In genomic region chr22:29617922-29618629, GRCh38 we compare ENCODE assay signal across 10 cellular contexts. TPM values are rescaled to one million over a fixed set of nuclear protein-coding genes. Genes with fewer than 3 reads are reported as not detected.
A peak's percentile ranks its signal among the peaks of the same experiment; 100 is the strongest.
DNase-seq lines count a peak whose midpoint lies in the region; ATAC-seq, FAIRE-seq and TF ChIP-seq lines count a peak whose summit lies in the region.
"Had no signal": no experiment of that assay in that cellular context is flagged by ENCODE, and none has a peak within 500 bp of the region (broad histone marks: within the 10 kb centered on the region; RNA-seq: fewer than 3 reads in every experiment).

No MANE protein-coding gene starts in this region.

- no peak overlapping the region for H3K4me3 ChIP-seq in cardiac muscle cell
- no peak overlapping the region for H3K4me3 ChIP-seq in gastroesophageal sphincter

- H3K27ac ChIP-seq in cardiac muscle cell, result no peak overlapping the region
- peak overlapping the region in 2 of 4 donors; percentile 40 to 60 for H3K27ac ChIP-seq in gastroesophageal sphincter

- H3K36me3 ChIP-seq in cardiac muscle cell (no peaks in the 10 kb centered on the region), gastroesophageal sphincter (no peaks in the 10 kb centered on the region)

- intact Hi-C loops in Right ventricle myocardium inferior (cut with DNase I), result no loop called here

- TF ChIP-seq POLR2A in gastroesophageal sphincter (IDR thresholded peaks at IDR 0.05), result no peak

- FAIRE-seq in urothelium cell line (lab: Jason Lieb, UNC), result no peak
- FAIRE-seq: H54 had no signal

- peaks cover 17% of the 10 kb centered on the region for H3K4me1 ChIP-seq in cardiac muscle cell (ENCODE audit: low read depth)
- H3K4me1 ChIP-seq in gastroesophageal sphincter, result peaks cover 0 to 50% (median 4%) of the 10 kb centered on the region in 3 donors

- ATAC-seq in Right ventricle myocardium inferior, result no peak
- ATAC-seq in gastroesophageal sphincter, result peak; percentile 34
- no peak for ATAC-seq in GM18858 (IDR thresholded peaks at IDR 0.05; ENCODE audit: unreplicated experiment)

- H3K9me3 ChIP-seq in cardiac muscle cell (ENCODE audit: low read depth), result no peaks in the 10 kb centered on the region
- no peaks in the 10 kb centered on the region for H3K9me3 ChIP-seq in gastroesophageal sphincter

- DNase-seq in cardiac muscle cell (ENCODE audit: low read depth in 1 of 2, low spot score in 1 of 2), result peak; percentile 19 to 52
- DNase-seq in Right ventricle myocardium inferior (ENCODE audit: missing footprints), result no peak
- peak; percentile 32 for DNase-seq in SW480 (ENCODE audit: low spot score)
- DNase-seq in urothelium cell line (ENCODE audit: low spot score), result peak; percentile 54
- no peak for DNase-seq in NCI-H2081 treated with DMSO at 0.1 percent for 48 hours (lab: John Stamatoyannopoulos, UW)
- no peak for DNase-seq in HK-2 (ENCODE audit: unreplicated experiment)
- DNase-seq: effector CD4-positive, alpha-beta T cell had no signal

- TF ChIP-seq EP300 in gastroesophageal sphincter (IDR thresholded peaks at IDR 0.05), result no peak

- WGBS in gastroesophageal sphincter (ENCODE audit: low coverage in 1 of 2), 2 donors, result 4 to 10% methylated on average over 2 of the region's 2 CpGs

- no peak for TF ChIP-seq CTCF in cardiac muscle cell (IDR thresholded peaks at IDR 0.05; ENCODE audit: low read depth, low read length)
- TF ChIP-seq CTCF in gastroesophageal sphincter (IDR thresholded peaks at IDR 0.05), result no peak

- H3K27me3 ChIP-seq in cardiac muscle cell (no peaks in the 10 kb centered on the region), gastroesophageal sphincter (no peaks in the 10 kb centered on the region)

RNA-seq across cellular contexts. Expression of gene NF2, which starts 14.6 kb away (rescaled TPM):
- 39.0 and 40.2 TPM in 2 replicates for total RNA-seq in cardiac muscle cell
- polyA plus RNA-seq in cardiac muscle cell, result 32.8 and 34.6 TPM in 2 replicates
- total RNA-seq in Right ventricle myocardium inferior, result 49.0 TPM
- total RNA-seq in gastroesophageal sphincter, result 10 to 100 TPM; 39.8 to 61.0 (median 45.1) TPM

RNA-seq across cellular contexts. Expression of gene NIPSNAP1, which starts 37.2 kb away (rescaled TPM):
- total RNA-seq in cardiac muscle cell, result 137 and 153 TPM in 2 replicates
- 151 and 200 TPM in 2 replicates for polyA plus RNA-seq in cardiac muscle cell
- 15.1 TPM for total RNA-seq in Right ventricle myocardium inferior
- total RNA-seq in gastroesophageal sphincter, result 10 to 100 TPM in 2 of 4 donors, 1 to 10 TPM in 2; 8.3 to 11.7 (median 10.6) TPM

Comparison
In these comparisons a context has a peak if more than half of its experiments do, and no peak if none do; other contexts are left out.
1. DNase-seq: peak in cardiac muscle cell (2 of 2), SW480 (single experiment) and urothelium cell line (single experiment); none in Right ventricle myocardium inferior (single experiment), NCI-H2081 treated with DMSO at 0.1 percent for 48 hours (single experiment) and HK-2 (single experiment).